ENCODE assay signal across 8 cellular contexts in the genomic region with DNA sequence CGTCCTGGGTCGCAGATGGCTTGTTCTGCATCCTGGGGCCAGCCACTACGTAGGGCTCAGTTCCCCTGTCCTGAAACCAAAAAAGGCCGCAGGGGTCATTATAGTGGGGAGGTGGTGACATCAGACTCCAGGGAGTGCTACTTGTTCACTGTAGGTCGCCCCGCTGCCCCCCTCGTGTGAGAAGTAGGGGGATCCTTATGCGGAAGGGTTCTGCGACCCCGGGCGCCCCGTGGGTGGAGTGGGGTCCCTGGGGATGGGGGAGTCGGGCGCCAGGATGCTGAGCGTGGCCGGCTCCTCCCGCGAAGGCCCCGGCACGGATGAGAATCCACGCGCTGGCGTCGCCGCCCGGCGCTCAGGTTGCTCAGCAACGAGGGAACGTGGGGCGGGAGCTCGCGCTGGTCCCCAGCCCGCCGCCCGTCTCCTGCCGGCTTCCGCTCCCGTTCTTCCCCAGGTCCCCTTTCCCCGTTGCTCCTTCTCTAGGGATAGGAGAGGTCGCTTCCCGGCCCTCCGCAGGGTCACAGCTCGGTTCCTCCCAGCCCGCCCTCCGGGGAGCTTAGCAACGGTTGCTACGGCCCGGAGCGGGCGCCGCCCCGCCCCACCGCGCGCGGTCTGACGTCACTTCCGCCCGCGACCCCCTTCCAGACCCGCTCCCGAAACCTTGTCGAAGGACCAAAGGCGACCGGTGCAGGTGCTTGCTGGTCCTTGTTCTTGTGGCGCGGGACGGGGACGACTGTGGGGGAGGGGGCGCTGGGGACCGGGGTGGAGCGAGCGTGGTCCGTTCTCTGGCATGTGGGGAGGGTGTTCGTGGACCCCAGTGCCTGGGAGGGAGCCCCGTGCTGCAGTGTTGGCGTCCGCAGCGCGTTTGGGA. TPM values are rescaled to one million over a fixed set of nuclear protein-coding genes. Genes with fewer than 3 reads are reported as not detected.
DNase-seq lines count a peak whose midpoint lies in the region; ATAC-seq lines count a peak whose summit lies in the region.

A gene with protein sequence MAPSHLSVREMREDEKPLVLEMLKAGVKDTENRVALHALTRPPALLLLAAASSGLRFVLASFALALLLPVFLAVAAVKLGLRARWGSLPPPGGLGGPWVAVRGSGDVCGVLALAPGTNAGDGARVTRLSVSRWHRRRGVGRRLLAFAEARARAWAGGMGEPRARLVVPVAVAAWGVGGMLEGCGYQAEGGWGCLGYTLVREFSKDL (plus strand): TSS at position 618 of the 868 bp plus-strand sequence. CDS start 521 bp downstream, outside the sequence.

- H3K36me3 ChIP-seq in KOPT-K1 (ENCODE audit: insufficient read depth, low read length) (peaks cover 8% of the 10 kb centered on the region; the same call in 1 of the 2 replicates), adipocyte (ENCODE audit: control insufficient read depth, insufficient read depth, low read length, severe bottlenecking) (peaks cover 6% of the 10 kb centered on the region), rectal smooth muscle tissue (ENCODE audit: control insufficient read depth, insufficient read depth, low read length) (peaks cover 3% of the 10 kb centered on the region)

- ATAC-seq in Right ventricle myocardium inferior (peak; percentile 37), left ventricle myocardium superior (peak; percentile 39)

- no peaks in the 10 kb centered on the region for H3K27me3 ChIP-seq in adipocyte (replicated peaks; ENCODE audit: control insufficient read depth, insufficient read depth, low read length)
- H3K27me3 ChIP-seq in rectal smooth muscle tissue (ENCODE audit: control insufficient read depth, insufficient read depth, low read length): no peaks in the 10 kb centered on the region

- H3K9ac ChIP-seq in adipocyte (ENCODE audit: low read length): peak within 1 kb of the TSS; percentile 77
- H3K9ac ChIP-seq in rectal smooth muscle tissue (ENCODE audit: low read length): no peak within 1 kb of the TSS

- DNase-seq in Right ventricle myocardium inferior (ENCODE audit: missing footprints) (peak; percentile 76), cardiac septum (ENCODE audit: low spot score) (no peak), SW 1271 (lab: John Stamatoyannopoulos, UW) (peak; percentile 19 to 44), adipocyte (ENCODE audit: low read depth) (peak; percentile 81), left ventricle myocardium superior (peak; percentile 77)
- DNase-seq in NK-92 treated with Interleukin-12 subunit alpha and Interleukin-12 subunit beta, amount 100 ng/mL, for 24 hours (lab: John Stamatoyannopoulos, UW): no peak

- intact Hi-C loops in Right ventricle myocardium inferior (cut with DNase I) (no loop called here), cardiac septum (cut with DNase I) (no loop called here), left ventricle myocardium superior (cut with micrococcal nuclease) (no loop called here)

- H3K27ac ChIP-seq in KOPT-K1 (ENCODE audit: low read depth, low read length, poor library complexity, severe bottlenecking) (peak within 1 kb of the TSS; percentile 71), rectal smooth muscle tissue (ENCODE audit: low read depth, low read length) (peak within 1 kb of the TSS; percentile 95)

- H3K4me3 ChIP-seq in adipocyte (ENCODE audit: low read length): peak within 1 kb of the TSS; percentile 79
- H3K4me3 ChIP-seq in rectal smooth muscle tissue (ENCODE audit: low read length): peak within 1 kb of the TSS; percentile 70

- H3K9me3 ChIP-seq in KOPT-K1 (ENCODE audit: insufficient read depth, low read length, poor library complexity, severe bottlenecking) (no peaks in the 10 kb centered on the region), adipocyte (ENCODE audit: control insufficient read depth, low read length) (no peaks in the 10 kb centered on the region)

- H3K4me1 ChIP-seq in adipocyte (ENCODE audit: control insufficient read depth, insufficient read depth, low read length) (peaks cover 45% of the 10 kb centered on the region), rectal smooth muscle tissue (ENCODE audit: control insufficient read depth, insufficient read depth, low read length) (peaks cover 34% of the 10 kb centered on the region)

RNA-seq across cellular contexts. Expression of the gene that starts here (rescaled TPM):
- total RNA-seq in Right ventricle myocardium inferior (5.6 TPM), cardiac septum (6.0 TPM), left ventricle myocardium superior (6.0 TPM)

Comparison
In these comparisons a context has a peak if more than half of its experiments do, and no peak if none do; other contexts are left out.
1. DNase-seq: peak in Right ventricle myocardium inferior (single experiment), SW 1271 (2 of 2), adipocyte (single experiment) and left ventricle myocardium superior (single experiment); none in cardiac septum (single experiment) and NK-92 treated with Interleukin-12 subunit alpha and Interleukin-12 subunit beta, amount 100 ng/mL, for 24 hours (single experiment).